In genomic region chr7:74475243-74475986, GRCh38 we compare ENCODE assay signal across 2 cellular contexts.
TF ChIP-seq lines count a peak whose summit lies in the region.

No MANE protein-coding gene starts in this region.

TF ChIP-seq in SK-N-SH, 30 proteins besides CTCF, POLR2A, EP300 and RAD21 (continued from another document):
- no peak for TF ChIP-seq USF1 (IDR thresholded peaks at IDR 0.05; ENCODE audit: borderline replicate concordance, low read depth)
- TF ChIP-seq, protein P1, sequence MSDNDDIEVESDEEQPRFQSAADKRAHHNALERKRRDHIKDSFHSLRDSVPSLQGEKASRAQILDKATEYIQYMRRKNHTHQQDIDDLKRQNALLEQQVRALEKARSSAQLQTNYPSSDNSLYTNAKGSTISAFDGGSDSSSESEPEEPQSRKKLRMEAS (IDR thresholded peaks at IDR 0.05; ENCODE audit: low read depth), result no peak
- no peak for TF ChIP-seq YY1 (IDR thresholded peaks at IDR 0.05; ENCODE audit: low read depth)
- TF ChIP-seq CHD2 (IDR thresholded peaks at IDR 0.05; ENCODE audit: low read length, partially characterized antibody), result no peak
- TF ChIP-seq, protein P2, sequence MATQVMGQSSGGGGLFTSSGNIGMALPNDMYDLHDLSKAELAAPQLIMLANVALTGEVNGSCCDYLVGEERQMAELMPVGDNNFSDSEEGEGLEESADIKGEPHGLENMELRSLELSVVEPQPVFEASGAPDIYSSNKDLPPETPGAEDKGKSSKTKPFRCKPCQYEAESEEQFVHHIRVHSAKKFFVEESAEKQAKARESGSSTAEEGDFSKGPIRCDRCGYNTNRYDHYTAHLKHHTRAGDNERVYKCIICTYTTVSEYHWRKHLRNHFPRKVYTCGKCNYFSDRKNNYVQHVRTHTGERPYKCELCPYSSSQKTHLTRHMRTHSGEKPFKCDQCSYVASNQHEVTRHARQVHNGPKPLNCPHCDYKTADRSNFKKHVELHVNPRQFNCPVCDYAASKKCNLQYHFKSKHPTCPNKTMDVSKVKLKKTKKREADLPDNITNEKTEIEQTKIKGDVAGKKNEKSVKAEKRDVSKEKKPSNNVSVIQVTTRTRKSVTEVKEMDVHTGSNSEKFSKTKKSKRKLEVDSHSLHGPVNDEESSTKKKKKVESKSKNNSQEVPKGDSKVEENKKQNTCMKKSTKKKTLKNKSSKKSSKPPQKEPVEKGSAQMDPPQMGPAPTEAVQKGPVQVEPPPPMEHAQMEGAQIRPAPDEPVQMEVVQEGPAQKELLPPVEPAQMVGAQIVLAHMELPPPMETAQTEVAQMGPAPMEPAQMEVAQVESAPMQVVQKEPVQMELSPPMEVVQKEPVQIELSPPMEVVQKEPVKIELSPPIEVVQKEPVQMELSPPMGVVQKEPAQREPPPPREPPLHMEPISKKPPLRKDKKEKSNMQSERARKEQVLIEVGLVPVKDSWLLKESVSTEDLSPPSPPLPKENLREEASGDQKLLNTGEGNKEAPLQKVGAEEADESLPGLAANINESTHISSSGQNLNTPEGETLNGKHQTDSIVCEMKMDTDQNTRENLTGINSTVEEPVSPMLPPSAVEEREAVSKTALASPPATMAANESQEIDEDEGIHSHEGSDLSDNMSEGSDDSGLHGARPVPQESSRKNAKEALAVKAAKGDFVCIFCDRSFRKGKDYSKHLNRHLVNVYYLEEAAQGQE (IDR thresholded peaks at IDR 0.05; ENCODE audit: low read depth, low read length), result no peak
- no peak for TF ChIP-seq NFIC (IDR thresholded peaks at IDR 0.05; ENCODE audit: borderline replicate concordance)
- TF ChIP-seq SMC3 (IDR thresholded peaks at IDR 0.05; ENCODE audit: low read depth, low read length), result no peak
- no peak for TF ChIP-seq MXI1 (IDR thresholded peaks at IDR 0.05; ENCODE audit: low read depth, low read length)
- TF ChIP-seq NRF1 (IDR thresholded peaks at IDR 0.05; ENCODE audit: low read depth, low read length), result no peak
- TF ChIP-seq FOXM1 (IDR thresholded peaks at IDR 0.05; ENCODE audit: low read depth), result no peak
- TF ChIP-seq TCF12 (IDR thresholded peaks at IDR 0.05), result no peak
- TF ChIP-seq RCOR1 (IDR thresholded peaks at IDR 0.05; ENCODE audit: low read length), result no peak
- no peak for TF ChIP-seq RXRA (IDR thresholded peaks at IDR 0.05; ENCODE audit: borderline replicate concordance, low read depth)

TF ChIP-seq in SK-N-SH treated with all-trans-retinoic acid at 6 μM for 48 hours, 23 proteins besides CTCF, POLR2A, EP300 and RAD21 (continued from another document):
- TF ChIP-seq POU6F1 (CRISPR knock-in tag; IDR thresholded peaks at IDR 0.05; ENCODE audit: borderline replicate concordance, low read depth) (no peak), ZFP3 (CRISPR knock-in tag; IDR thresholded peaks at IDR 0.05) (no peak), TSHZ2 (CRISPR knock-in tag; IDR thresholded peaks at IDR 0.05) (no peak), PPARA (CRISPR knock-in tag; IDR thresholded peaks at IDR 0.05; ENCODE audit: borderline replicate concordance) (no peak)
